In the genomic region with DNA sequence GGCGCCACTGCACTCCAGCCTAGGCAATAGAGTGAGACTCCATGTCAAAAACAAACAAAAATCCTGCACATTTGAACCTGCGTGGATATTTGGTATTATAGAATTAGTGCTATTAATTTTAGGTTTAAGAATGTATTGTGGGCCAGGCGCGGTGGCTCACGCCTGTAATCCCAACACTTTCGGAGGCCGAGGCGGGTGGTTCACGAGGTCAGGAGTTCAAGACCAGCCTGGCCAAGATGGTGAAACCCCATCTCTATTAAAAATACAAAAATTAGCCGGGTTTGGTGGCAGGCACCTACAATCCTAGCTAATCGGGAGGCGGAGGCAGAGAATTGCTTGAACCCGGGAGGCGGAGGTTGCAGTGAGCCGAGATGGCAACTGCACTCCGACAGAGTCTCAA, we compare ENCODE assay signal across 7 cellular contexts. TPM values are rescaled to one million over a fixed set of nuclear protein-coding genes. Genes with fewer than 3 reads are reported as not detected.
DNase-seq lines count a peak whose midpoint lies in the region; ATAC-seq and TF ChIP-seq lines count a peak whose summit lies in the region.
"Not testable (repeated sequence)": the region's sequence is repeated elsewhere in the genome, so short reads cannot be mapped to it uniquely, and the experiment has no call there.

No MANE protein-coding gene starts in this region.

- not testable (repeated sequence) for DNase-seq in CD8-positive, alpha-beta T cell; PC-9; activated CD4-positive, alpha-beta T cell treated with anti-CD3 and anti-CD28 coated beads for 36 hours; activated T-helper 1 cell treated with anti-CD3 and anti-CD28 coated beads, Interleukin-12 subunit alpha, Interleukin-12 subunit beta, Interleukin-2, Interleukin-4 antibody, amounts not matched to agents 30 ng/mL and 10 ng/mL and 1 ng/mL, durations not matched to agents 14 hours and 24 hours and 36 hours (ENCODE audit: low spot score); lower lobe of right lung
- DNase-seq in adrenal gland = peak in 1 of 7 donors; percentile 52

- H3K36me3 ChIP-seq in CD8-positive, alpha-beta T cell (ENCODE audit: insufficient read depth, low read length); adrenal gland (replicated peaks in 1 of 2); lower lobe of right lung: not testable (repeated sequence)
- H3K36me3 ChIP-seq in PC-9 (ENCODE audit: low read depth) (peaks cover 16% of the 10 kb centered on the region), neutrophil (peaks cover 22% of the 10 kb centered on the region)

- peaks cover 66% of the 10 kb centered on the region for H3F3A ChIP-seq in PC-9 (ENCODE audit: insufficient read depth, low read depth)

- WGBS in adrenal gland, 4 donors = 90 to 95% (median 92%) methylated on average over 16 of the region's 16 CpGs

- H3K27ac Mint-ChIP-seq in CD8-positive, alpha-beta T cell = peak overlapping the region; percentile 94
- not testable (repeated sequence) for H3K27ac Mint-ChIP-seq in activated CD4-positive, alpha-beta T cell treated with anti-CD3 and anti-CD28 coated beads for 36 hours
- peak overlapping the region; percentile 57 for H3K27ac Mint-ChIP-seq in activated T-helper 1 cell treated with anti-CD3 and anti-CD28 coated beads, Interleukin-12 subunit alpha, Interleukin-12 subunit beta, Interleukin-2, Interleukin-4 antibody, amounts not matched to agents 30 ng/mL and 10 ng/mL and 1 ng/mL, durations not matched to agents 14 hours and 24 hours and 36 hours

- H3K4me1 ChIP-seq in CD8-positive, alpha-beta T cell (ENCODE audit: insufficient read depth, low read length) = peaks cover 62% of the 10 kb centered on the region
- H3K4me1 ChIP-seq in PC-9 (replicated peaks; ENCODE audit: insufficient read depth) (peaks cover 72% of the 10 kb centered on the region), adrenal gland (replicated peaks in 1 of 2) (peaks cover 57 to 76% of the 10 kb centered on the region in 2 donors), lower lobe of right lung (peaks cover 58% of the 10 kb centered on the region), neutrophil (ENCODE audit: control insufficient read depth in 1 of 2, insufficient read depth in 1 of 2, low read depth in 1 of 2, low read length in 1 of 2) (peaks cover 80 to 86% of the 10 kb centered on the region in 2 experiments)

- H3K79me2 ChIP-seq in PC-9 (ENCODE audit: low read depth) = peaks cover 58% of the 10 kb centered on the region

- intact Hi-C loops in CD8-positive, alpha-beta T cell (cut with DNase I, micrococcal nuclease) = loop anchor here (5.0 to 10.0 kb wide), 2 partner anchors 313 to 465 kb away; partner anchors contain the start of genes SRSF3 (in 2 of the 2), KCTD20 (in 1 of the 2) and PXT1 (in 1 of the 2)
- intact Hi-C loops in PC-9 (cut with micrococcal nuclease; ENCODE audit: unreplicated experiment); lower lobe of right lung (cut with DNase I): not testable (repeated sequence)
- intact Hi-C loops in activated CD4-positive, alpha-beta T cell treated with anti-CD3 and anti-CD28 coated beads for 36 hours (cut with DNase I, micrococcal nuclease) = loop anchor here in 1 of 2 experiments (10.0 kb wide), 1 partner anchor 825 kb away; no protein-coding TSS in a partner anchor
- intact Hi-C loops in activated T-helper 1 cell treated with anti-CD3 and anti-CD28 coated beads, Interleukin-12 subunit alpha, Interleukin-12 subunit beta, Interleukin-2, Interleukin-4 antibody, amounts not matched to agents 30 ng/mL and 10 ng/mL and 1 ng/mL, durations not matched to agents 14 hours and 24 hours and 36 hours (cut with micrococcal nuclease) = loop anchor here (10.0 kb wide), 2 partner anchors 415 to 465 kb away; partner anchors contain the start of genes SRSF3 and STK38
- intact Hi-C loops in adrenal gland (cut with DNase I) = loop anchor here in 1 of 2 donors (10.0 kb wide), 1 partner anchor 165 kb away; no protein-coding TSS in a partner anchor

- H3K4me1 Mint-ChIP-seq in CD8-positive, alpha-beta T cell (ENCODE audit: low read depth) = peaks cover 70% of the 10 kb centered on the region
- H3K4me1 Mint-ChIP-seq in activated CD4-positive, alpha-beta T cell treated with anti-CD3 and anti-CD28 coated beads for 36 hours = peaks cover 71% of the 10 kb centered on the region
- H3K4me1 Mint-ChIP-seq in activated T-helper 1 cell treated with anti-CD3 and anti-CD28 coated beads, Interleukin-12 subunit alpha, Interleukin-12 subunit beta, Interleukin-2, Interleukin-4 antibody, amounts not matched to agents 30 ng/mL and 10 ng/mL and 1 ng/mL, durations not matched to agents 14 hours and 24 hours and 36 hours (ENCODE audit: low read depth) = peaks cover 68% of the 10 kb centered on the region

- POLR2A ChIA-PET in CD8-positive, alpha-beta T cell (lab: Charles Lee) = interaction anchor here (0.7 to 4.8 kb wide), 4 partner anchors 8 to 103 kb away, joined by 4 to 42 read pairs (median 7); no protein-coding TSS in a partner anchor
- POLR2A ChIA-PET in PC-9 (lab: Charles Lee; ENCODE audit: unreplicated experiment) = interaction anchor here (0.5 to 0.6 kb wide), 2 partner anchors 101 to 160 kb away, joined by 3 to 4 read pairs; no protein-coding TSS in a partner anchor
- POLR2A ChIA-PET in activated CD4-positive, alpha-beta T cell treated with anti-CD3 and anti-CD28 coated beads for 36 hours (lab: Charles Lee) = interaction anchor here (0.7 to 1.0 kb wide), 2 partner anchors 8 to 221 kb away, joined by 4 read pairs; no protein-coding TSS in a partner anchor

- not testable (repeated sequence) for H3K9me2 ChIP-seq in PC-9 (ENCODE audit: insufficient read depth)

- H3K4me3 Mint-ChIP-seq in CD8-positive, alpha-beta T cell = peak overlapping the region; percentile 88
- H3K4me3 Mint-ChIP-seq in activated CD4-positive, alpha-beta T cell treated with anti-CD3 and anti-CD28 coated beads for 36 hours = peak overlapping the region; percentile 73
- H3K4me3 Mint-ChIP-seq in activated T-helper 1 cell treated with anti-CD3 and anti-CD28 coated beads, Interleukin-12 subunit alpha, Interleukin-12 subunit beta, Interleukin-2, Interleukin-4 antibody, amounts not matched to agents 30 ng/mL and 10 ng/mL and 1 ng/mL, durations not matched to agents 14 hours and 24 hours and 36 hours = peak overlapping the region; percentile 74

- not testable (repeated sequence) for H3K9me3 ChIP-seq in CD8-positive, alpha-beta T cell (ENCODE audit: low read length); PC-9 (ENCODE audit: insufficient read depth, low read depth); adrenal gland (replicated peaks in 1 of 3); lower lobe of right lung; neutrophil

- not testable (repeated sequence) for H3K27me3 ChIP-seq in CD8-positive, alpha-beta T cell (ENCODE audit: insufficient read depth, low read length); PC-9 (ENCODE audit: insufficient read depth, low read depth); adrenal gland; lower lobe of right lung (ENCODE audit: low read depth); neutrophil

- not testable (repeated sequence) for H3K27me3 Mint-ChIP-seq in CD8-positive, alpha-beta T cell (ENCODE audit: low read depth); activated CD4-positive, alpha-beta T cell treated with anti-CD3 and anti-CD28 coated beads for 36 hours; activated T-helper 1 cell treated with anti-CD3 and anti-CD28 coated beads, Interleukin-12 subunit alpha, Interleukin-12 subunit beta, Interleukin-2, Interleukin-4 antibody, amounts not matched to agents 30 ng/mL and 10 ng/mL and 1 ng/mL, durations not matched to agents 14 hours and 24 hours and 36 hours (ENCODE audit: insufficient read depth)

- ATAC-seq in CD8-positive, alpha-beta T cell; activated CD4-positive, alpha-beta T cell treated with anti-CD3 and anti-CD28 coated beads for 36 hours; lower lobe of right lung: not testable (repeated sequence)

- CTCF ChIA-PET in CD8-positive, alpha-beta T cell (lab: Charles Lee) = interaction anchor here (1.0 to 4.2 kb wide), 3 partner anchors 7 to 101 kb away, joined by 3 to 27 read pairs (median 16); no protein-coding TSS in a partner anchor
- CTCF ChIA-PET in PC-9 (lab: Charles Lee) = not testable (repeated sequence)
- CTCF ChIA-PET in activated CD4-positive, alpha-beta T cell treated with anti-CD3 and anti-CD28 coated beads for 36 hours (lab: Charles Lee) = interaction anchor here (2.9 kb wide), 1 partner anchor 8 kb away, joined by 32 read pairs; no protein-coding TSS in a partner anchor

- H3K36me3 Mint-ChIP-seq in CD8-positive, alpha-beta T cell = peaks cover 16% of the 10 kb centered on the region
- H3K36me3 Mint-ChIP-seq in activated CD4-positive, alpha-beta T cell treated with anti-CD3 and anti-CD28 coated beads for 36 hours (ENCODE audit: low read depth) = peaks cover 23% of the 10 kb centered on the region
- H3K36me3 Mint-ChIP-seq in activated T-helper 1 cell treated with anti-CD3 and anti-CD28 coated beads, Interleukin-12 subunit alpha, Interleukin-12 subunit beta, Interleukin-2, Interleukin-4 antibody, amounts not matched to agents 30 ng/mL and 10 ng/mL and 1 ng/mL, durations not matched to agents 14 hours and 24 hours and 36 hours (ENCODE audit: low read depth) = peaks cover 12% of the 10 kb centered on the region

- H3K9me3 Mint-ChIP-seq in CD8-positive, alpha-beta T cell; activated CD4-positive, alpha-beta T cell treated with anti-CD3 and anti-CD28 coated beads for 36 hours (ENCODE audit: low read depth); activated T-helper 1 cell treated with anti-CD3 and anti-CD28 coated beads, Interleukin-12 subunit alpha, Interleukin-12 subunit beta, Interleukin-2, Interleukin-4 antibody, amounts not matched to agents 30 ng/mL and 10 ng/mL and 1 ng/mL, durations not matched to agents 14 hours and 24 hours and 36 hours: not testable (repeated sequence)

- H2AFZ ChIP-seq in PC-9 = not testable (repeated sequence)

- H4K20me1 ChIP-seq in PC-9 (ENCODE audit: insufficient read depth) = peaks cover 14% of the 10 kb centered on the region

- not testable (repeated sequence) for H3K27ac ChIP-seq in CD8-positive, alpha-beta T cell (ENCODE audit: low read depth, low read length)
- peak overlapping the region; percentile 88 for H3K27ac ChIP-seq in PC-9
- peak overlapping the region in 3 of 5 donors; percentile 20 to 94 (median 92) for H3K27ac ChIP-seq in adrenal gland
- peak overlapping the region; percentile 88 for H3K27ac ChIP-seq in lower lobe of right lung
- peak overlapping the region; percentile 96 for H3K27ac ChIP-seq in neutrophil

- BruUV-seq in PC-9 (replicated peaks; lab: Mats Ljungman, UMichigan) = not testable (repeated sequence)

- not testable (repeated sequence) for TF ChIP-seq CTCF in CD8-positive, alpha-beta T cell (IDR thresholded peaks at IDR 0.05); PC-9 (conservative IDR thresholded peaks at IDR 0.05); adrenal gland (IDR thresholded peaks at IDR 0.05); lower lobe of right lung (IDR thresholded peaks at IDR 0.05); neutrophil (IDR thresholded peaks at IDR 0.05)

- peak overlapping the region; percentile 90 for H3K4me2 ChIP-seq in PC-9

- not testable (repeated sequence) for TF ChIP-seq POLR2A in adrenal gland (IDR thresholded peaks at IDR 0.05)

- not testable (repeated sequence) for H3K4me3 ChIP-seq in CD8-positive, alpha-beta T cell (ENCODE audit: low read depth, low read length); adrenal gland; lower lobe of right lung
- H3K4me3 ChIP-seq in PC-9 (peak overlapping the region; percentile 73), neutrophil (ENCODE audit: low read depth in 1 of 2, low read length in 1 of 2) (peak overlapping the region in 1 of 2 experiments; percentile 54)

RNA-seq across cellular contexts. Expression of gene MAPK13, which starts 1.0 kb away (rescaled TPM):
- total RNA-seq in CD8-positive, alpha-beta T cell = 10 to 100 TPM; 43.2 to 45.1 TPM
- total RNA-seq in PC-9 (2021) (141 and 146 TPM in 2 replicates), adrenal gland (100 to 1,000 TPM in 3 of 8 donors, 10 to 100 TPM in 5; 72.0 to 148 (median 91.2) TPM), lower lobe of right lung (71.7 TPM)
- 10 to 100 TPM; 63.0 to 65.1 TPM for total RNA-seq in activated CD4-positive, alpha-beta T cell treated with anti-CD3 and anti-CD28 coated beads for 36 hours
- total RNA-seq in activated T-helper 1 cell treated with anti-CD3 and anti-CD28 coated beads, Interleukin-12 subunit alpha, Interleukin-12 subunit beta, Interleukin-2, Interleukin-4 antibody, amounts not matched to agents 30 ng/mL and 10 ng/mL and 1 ng/mL, durations not matched to agents 14 hours and 24 hours and 36 hours = 54.6 and 55.7 TPM in 2 replicates
- 10 to 100 TPM; 54.8 to 56.7 (median 56.7) TPM for polyA plus RNA-seq in adrenal gland
